ENCODE assay signal across 1 cellular context in the genomic region with DNA sequence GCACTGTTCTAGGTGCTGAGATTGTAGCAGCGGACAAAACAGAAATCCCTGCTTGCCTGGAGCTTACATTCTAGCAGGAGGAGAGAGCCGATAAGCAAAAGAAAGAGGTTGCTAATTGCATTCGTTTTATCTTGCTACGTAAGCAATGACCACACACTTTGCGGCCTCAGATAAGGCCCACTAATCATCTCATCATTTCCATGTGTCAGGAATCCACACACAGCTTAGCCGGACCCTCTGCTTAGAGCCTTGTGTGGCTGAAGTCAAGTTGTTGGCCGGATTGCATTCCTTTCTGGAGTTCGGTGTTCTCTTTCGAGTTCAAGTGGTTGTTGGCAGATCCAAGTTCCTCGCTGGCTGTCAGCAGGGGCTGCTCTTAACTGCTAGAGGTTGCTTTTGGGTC.
TF ChIP-seq lines count a peak whose summit lies in the region.

No MANE protein-coding gene starts in this region.

TF ChIP-seq in K562, 482 proteins besides CTCF, POLR2A, EP300 and RAD21 (continued from another document):
- TF ChIP-seq, protein P1, sequence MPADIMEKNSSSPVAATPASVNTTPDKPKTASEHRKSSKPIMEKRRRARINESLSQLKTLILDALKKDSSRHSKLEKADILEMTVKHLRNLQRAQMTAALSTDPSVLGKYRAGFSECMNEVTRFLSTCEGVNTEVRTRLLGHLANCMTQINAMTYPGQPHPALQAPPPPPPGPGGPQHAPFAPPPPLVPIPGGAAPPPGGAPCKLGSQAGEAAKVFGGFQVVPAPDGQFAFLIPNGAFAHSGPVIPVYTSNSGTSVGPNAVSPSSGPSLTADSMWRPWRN (IDR thresholded peaks at IDR 0.05; ENCODE audit: low read depth) = peak; percentile 71
- peak; percentile 21; the same call in 1 of the 2 replicates for TF ChIP-seq MAFF (IDR thresholded peaks at IDR 0.05; ENCODE audit: low read length)
- TF ChIP-seq RHOXF2B (CRISPR knock-in tag; conservative IDR thresholded peaks at IDR 0.05) = no peak
- TF ChIP-seq NFIC (IDR thresholded peaks at IDR 0.05) = 0 out of 2 replicates have a peak, but pooled peaks have one; percentile 31
- TF ChIP-seq ESRRA (IDR thresholded peaks at IDR 0.05; ENCODE audit: borderline replicate concordance, low read depth) = peak; percentile 40; the same call in 1 of the 2 replicates
- peak; percentile 36; the same call in 1 of the 2 replicates for TF ChIP-seq KLF16 (IDR thresholded peaks at IDR 0.05)
- peak; percentile 92 for TF ChIP-seq MEIS2 (IDR thresholded peaks at IDR 0.05; ENCODE audit: partially characterized antibody)
- no peak for TF ChIP-seq SRF (CRISPR knock-in tag; IDR thresholded peaks at IDR 0.05)
- TF ChIP-seq, protein P2, sequence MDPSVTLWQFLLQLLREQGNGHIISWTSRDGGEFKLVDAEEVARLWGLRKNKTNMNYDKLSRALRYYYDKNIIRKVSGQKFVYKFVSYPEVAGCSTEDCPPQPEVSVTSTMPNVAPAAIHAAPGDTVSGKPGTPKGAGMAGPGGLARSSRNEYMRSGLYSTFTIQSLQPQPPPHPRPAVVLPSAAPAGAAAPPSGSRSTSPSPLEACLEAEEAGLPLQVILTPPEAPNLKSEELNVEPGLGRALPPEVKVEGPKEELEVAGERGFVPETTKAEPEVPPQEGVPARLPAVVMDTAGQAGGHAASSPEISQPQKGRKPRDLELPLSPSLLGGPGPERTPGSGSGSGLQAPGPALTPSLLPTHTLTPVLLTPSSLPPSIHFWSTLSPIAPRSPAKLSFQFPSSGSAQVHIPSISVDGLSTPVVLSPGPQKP (CRISPR knock-in tag; IDR thresholded peaks at IDR 0.05) = no peak
- TF ChIP-seq TEAD4 (IDR thresholded peaks at IDR 0.05; ENCODE audit: low read length) = peak; percentile 92
- TF ChIP-seq TEAD4 (CRISPR knock-in tag; IDR thresholded peaks at IDR 0.05; ENCODE audit: borderline replicate concordance) = no peak
- peak; percentile 47; the same call in 1 of the 2 replicates for TF ChIP-seq POLR2AphosphoS5 (IDR thresholded peaks at IDR 0.05; ENCODE audit: control insufficient read depth, insufficient read depth, low read depth, low read length)
- TF ChIP-seq, protein P3, sequence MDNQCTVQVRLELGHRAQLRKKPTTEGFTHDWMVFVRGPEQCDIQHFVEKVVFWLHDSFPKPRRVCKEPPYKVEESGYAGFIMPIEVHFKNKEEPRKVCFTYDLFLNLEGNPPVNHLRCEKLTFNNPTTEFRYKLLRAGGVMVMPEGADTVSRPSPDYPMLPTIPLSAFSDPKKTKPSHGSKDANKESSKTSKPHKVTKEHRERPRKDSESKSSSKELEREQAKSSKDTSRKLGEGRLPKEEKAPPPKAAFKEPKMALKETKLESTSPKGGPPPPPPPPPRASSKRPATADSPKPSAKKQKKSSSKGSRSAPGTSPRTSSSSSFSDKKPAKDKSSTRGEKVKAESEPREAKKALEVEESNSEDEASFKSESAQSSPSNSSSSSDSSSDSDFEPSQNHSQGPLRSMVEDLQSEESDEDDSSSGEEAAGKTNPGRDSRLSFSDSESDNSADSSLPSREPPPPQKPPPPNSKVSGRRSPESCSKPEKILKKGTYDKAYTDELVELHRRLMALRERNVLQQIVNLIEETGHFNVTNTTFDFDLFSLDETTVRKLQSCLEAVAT (IDR thresholded peaks at IDR 0.05) = 0 out of 4 replicates have a peak, but pooled peaks of 1 of the 2 experiments have one; percentile 19
- TF ChIP-seq, protein P4, sequence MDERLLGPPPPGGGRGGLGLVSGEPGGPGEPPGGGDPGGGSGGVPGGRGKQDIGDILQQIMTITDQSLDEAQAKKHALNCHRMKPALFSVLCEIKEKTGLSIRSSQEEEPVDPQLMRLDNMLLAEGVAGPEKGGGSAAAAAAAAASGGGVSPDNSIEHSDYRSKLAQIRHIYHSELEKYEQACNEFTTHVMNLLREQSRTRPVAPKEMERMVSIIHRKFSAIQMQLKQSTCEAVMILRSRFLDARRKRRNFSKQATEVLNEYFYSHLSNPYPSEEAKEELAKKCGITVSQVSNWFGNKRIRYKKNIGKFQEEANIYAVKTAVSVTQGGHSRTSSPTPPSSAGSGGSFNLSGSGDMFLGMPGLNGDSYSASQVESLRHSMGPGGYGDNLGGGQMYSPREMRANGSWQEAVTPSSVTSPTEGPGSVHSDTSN (CRISPR knock-in tag; IDR thresholded peaks at IDR 0.05; ENCODE audit: low read depth) = peak; percentile 33; the same call in 1 of the 2 replicates
- TF ChIP-seq, protein P4 (tag; conservative IDR thresholded peaks at IDR 0.05; ENCODE audit: low read depth) = peak; percentile 48; the same call in 1 of the 2 replicates
- TF ChIP-seq CREB1 (IDR thresholded peaks at IDR 0.05) = 0 out of 2 replicates have a peak, but pooled peaks have one; percentile 25
- no peak for TF ChIP-seq CREB1 (CRISPR knock-in tag; IDR thresholded peaks at IDR 0.05)
- no peak for TF ChIP-seq BRF1 (IDR thresholded peaks at IDR 0.05; ENCODE audit: borderline replicate concordance, extremely low read depth, insufficient read length)
- TF ChIP-seq CREM (IDR thresholded peaks at IDR 0.05; ENCODE audit: low read depth) = peak; percentile 84
- no peak for TF ChIP-seq ZC3H11A (IDR thresholded peaks at IDR 0.05; ENCODE audit: low read depth, low read length)
- TF ChIP-seq TRIM24 (IDR thresholded peaks at IDR 0.05) = peak in 1 of 2 experiments; percentile 43; a peak in 1 of 4 replicates
- TF ChIP-seq C11orf30 (IDR thresholded peaks at IDR 0.05; ENCODE audit: low read depth) = 0 out of 2 replicates have a peak, but pooled peaks have one; percentile 10
- no peak for TF ChIP-seq SETDB1 (IDR thresholded peaks at IDR 0.05; ENCODE audit: low read length)
- TF ChIP-seq MTA2 (IDR thresholded peaks at IDR 0.05; ENCODE audit: low read depth) = peak; percentile 57; the same call in 1 of the 2 replicates
- peak; percentile 71; the same call in 1 of the 2 replicates for TF ChIP-seq PML (IDR thresholded peaks at IDR 0.05; ENCODE audit: low read length)
- TF ChIP-seq ARID1B (IDR thresholded peaks at IDR 0.05) = peak; percentile 82
- peak; percentile 67 for TF ChIP-seq NCOR1 (IDR thresholded peaks at IDR 0.05)
- no peak for TF ChIP-seq ARID2 (IDR thresholded peaks at IDR 0.05)
- 0 out of 2 replicates have a peak, but pooled peaks have one; percentile 8 for TF ChIP-seq GATA2 (CRISPR knock-in tag; IDR thresholded peaks at IDR 0.05)
- peak; percentile 95 to 96 for TF ChIP-seq KDM1A (IDR thresholded peaks at IDR 0.05)
- peak; percentile 68 for TF ChIP-seq CXXC5 (CRISPR knock-in tag; IDR thresholded peaks at IDR 0.05)
- TF ChIP-seq, protein P5, sequence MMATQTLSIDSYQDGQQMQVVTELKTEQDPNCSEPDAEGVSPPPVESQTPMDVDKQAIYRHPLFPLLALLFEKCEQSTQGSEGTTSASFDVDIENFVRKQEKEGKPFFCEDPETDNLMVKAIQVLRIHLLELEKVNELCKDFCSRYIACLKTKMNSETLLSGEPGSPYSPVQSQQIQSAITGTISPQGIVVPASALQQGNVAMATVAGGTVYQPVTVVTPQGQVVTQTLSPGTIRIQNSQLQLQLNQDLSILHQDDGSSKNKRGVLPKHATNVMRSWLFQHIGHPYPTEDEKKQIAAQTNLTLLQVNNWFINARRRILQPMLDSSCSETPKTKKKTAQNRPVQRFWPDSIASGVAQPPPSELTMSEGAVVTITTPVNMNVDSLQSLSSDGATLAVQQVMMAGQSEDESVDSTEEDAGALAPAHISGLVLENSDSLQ (IDR thresholded peaks at IDR 0.05) = peak; percentile 62
- no peak for TF ChIP-seq HCFC1 (IDR thresholded peaks at IDR 0.05; ENCODE audit: low read depth, low read length)
- TF ChIP-seq ATF7 (IDR thresholded peaks at IDR 0.05) = peak; percentile 35; the same call in 1 of the 2 replicates
- TF ChIP-seq HDAC1 (IDR thresholded peaks at IDR 0.05) = peak in 1 of 2 experiments; percentile 78; a peak in 2 of 4 replicates
- TF ChIP-seq ATF1 (CRISPR knock-in tag; IDR thresholded peaks at IDR 0.05) = no peak
- peak; percentile 65 for TF ChIP-seq ATF1 (tag; IDR thresholded peaks at IDR 0.05)
- TF ChIP-seq CBFA2T2 (conservative IDR thresholded peaks at IDR 0.05) = peak; percentile 81
- peak; percentile 75 to 93; a peak in 3 of 4 replicates for TF ChIP-seq RCOR1 (IDR thresholded peaks at IDR 0.05; ENCODE audit: borderline replicate concordance in 1 of 2, low read depth in 2 of 2, low read length in 2 of 2)
- TF ChIP-seq ZNF766 (CRISPR knock-in tag; conservative IDR thresholded peaks at IDR 0.05) = peak; percentile 69; the same call in 1 of the 2 replicates
- peak; percentile 81 for TF ChIP-seq HDAC2 (IDR thresholded peaks at IDR 0.05)
- TF ChIP-seq STAT5A (IDR thresholded peaks at IDR 0.05; ENCODE audit: borderline replicate concordance, low read length) = peak; percentile 52; the same call in 1 of the 2 replicates
- TF ChIP-seq ZNF316 (IDR thresholded peaks at IDR 0.05) = peak; percentile 57; the same call in 1 of the 2 replicates
- TF ChIP-seq CBFA2T3 (IDR thresholded peaks at IDR 0.05) = peak; percentile 90
- peak; percentile 61; the same call in 1 of the 2 replicates for TF ChIP-seq BCOR (IDR thresholded peaks at IDR 0.05)
- TF ChIP-seq TAL1 (IDR thresholded peaks at IDR 0.05) = peak; percentile 81
- TF ChIP-seq ZNF436 (CRISPR knock-in tag; IDR thresholded peaks at IDR 0.05) = no peak
- TF ChIP-seq, protein P6, sequence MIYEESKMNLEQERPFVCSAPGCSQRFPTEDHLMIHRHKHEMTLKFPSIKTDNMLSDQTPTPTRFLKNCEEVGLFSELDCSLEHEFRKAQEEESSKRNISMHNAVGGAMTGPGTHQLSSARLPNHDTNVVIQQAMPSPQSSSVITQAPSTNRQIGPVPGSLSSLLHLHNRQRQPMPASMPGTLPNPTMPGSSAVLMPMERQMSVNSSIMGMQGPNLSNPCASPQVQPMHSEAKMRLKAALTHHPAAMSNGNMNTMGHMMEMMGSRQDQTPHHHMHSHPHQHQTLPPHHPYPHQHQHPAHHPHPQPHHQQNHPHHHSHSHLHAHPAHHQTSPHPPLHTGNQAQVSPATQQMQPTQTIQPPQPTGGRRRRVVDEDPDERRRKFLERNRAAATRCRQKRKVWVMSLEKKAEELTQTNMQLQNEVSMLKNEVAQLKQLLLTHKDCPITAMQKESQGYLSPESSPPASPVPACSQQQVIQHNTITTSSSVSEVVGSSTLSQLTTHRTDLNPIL (CRISPR knock-in tag; IDR thresholded peaks at IDR 0.05) = no peak
- peak; percentile 88 for TF ChIP-seq SOX6 (IDR thresholded peaks at IDR 0.05)
